Comparison of ENCODE assay signal across 12 cellular contexts in genomic region chr7:70456729-70457128, GRCh38.
A peak's percentile ranks its signal among the peaks of the same experiment; 100 is the strongest.
DNase-seq lines count a peak whose midpoint lies in the region; ATAC-seq and TF ChIP-seq lines count a peak whose summit lies in the region.
"Had no signal": no experiment of that assay in that cellular context is flagged by ENCODE, and none has a peak within 500 bp of the region (broad histone marks: within the 10 kb centered on the region; RNA-seq: fewer than 3 reads in every experiment).

No MANE protein-coding gene starts in this region.

- no peaks in the 10 kb centered on the region for H3K79me2 ChIP-seq in DND-41 (ENCODE audit: insufficient read depth, low read length)

- no peak overlapping the region for H3K4me3 Mint-ChIP-seq in activated CD8-positive, alpha-beta T cell treated with anti-CD3 and anti-CD28 coated beads for 36 hours
- H3K4me3 Mint-ChIP-seq: activated T-helper 1 cell treated with anti-CD3 and anti-CD28 coated beads, Interleukin-12 subunit alpha, Interleukin-12 subunit beta, Interleukin-2, Interleukin-4 antibody, amounts not matched to agents 30 ng/mL and 10 ng/mL and 1 ng/mL, durations not matched to agents 14 hours and 24 hours and 36 hours had no signal

- CTCF ChIA-PET in activated CD8-positive, alpha-beta T cell treated with anti-CD3 and anti-CD28 coated beads for 36 hours (lab: Charles Lee), result no interaction called here

- TF ChIP-seq POLR2A in sigmoid colon (IDR thresholded peaks at IDR 0.05), result no peak

- intact Hi-C loops in activated CD8-positive, alpha-beta T cell treated with anti-CD3 and anti-CD28 coated beads for 36 hours (cut with micrococcal nuclease), result no loop called here
- intact Hi-C loops in left colon (cut with DNase I, micrococcal nuclease), result no loop called here
- intact Hi-C loops in sigmoid colon (cut with DNase I), result no loop called here

- H3K9ac ChIP-seq in DND-41 (ENCODE audit: low read depth, low read length), result no peak overlapping the region

- H2AFZ ChIP-seq in DND-41 (ENCODE audit: low read depth, low read length), result no peak overlapping the region

- H3K4me1 Mint-ChIP-seq in activated CD8-positive, alpha-beta T cell treated with anti-CD3 and anti-CD28 coated beads for 36 hours (ENCODE audit: low read depth), result peaks cover 21% of the 10 kb centered on the region

- ATAC-seq in DND-41 (ENCODE audit: insufficient read depth, low read depth), result peak; percentile 64
- ATAC-seq in GM19397 (IDR thresholded peaks at IDR 0.05; ENCODE audit: unreplicated experiment), result peak; percentile 74
- peak; percentile 54 for ATAC-seq in HG02885 (IDR thresholded peaks at IDR 0.05; ENCODE audit: poor library complexity, unreplicated experiment)
- no peak for ATAC-seq in activated CD8-positive, alpha-beta T cell treated with anti-CD3 and anti-CD28 coated beads for 36 hours
- no peak for ATAC-seq in left colon
- ATAC-seq: PC-3 had no signal

- H3K9me3 ChIP-seq in DND-41 (ENCODE audit: insufficient read depth, low read length, severe bottlenecking) (no peaks in the 10 kb centered on the region), sigmoid colon (no peaks in the 10 kb centered on the region), HAP-1 (no peaks in the 10 kb centered on the region)

- no peak overlapping the region for H3K27ac Mint-ChIP-seq in activated CD8-positive, alpha-beta T cell treated with anti-CD3 and anti-CD28 coated beads for 36 hours
- H3K27ac Mint-ChIP-seq: activated T-helper 1 cell treated with anti-CD3 and anti-CD28 coated beads, Interleukin-12 subunit alpha, Interleukin-12 subunit beta, Interleukin-2, Interleukin-4 antibody, amounts not matched to agents 30 ng/mL and 10 ng/mL and 1 ng/mL, durations not matched to agents 14 hours and 24 hours and 36 hours had no signal

- no peaks in the 10 kb centered on the region for H3K36me3 Mint-ChIP-seq in activated CD8-positive, alpha-beta T cell treated with anti-CD3 and anti-CD28 coated beads for 36 hours (ENCODE audit: low read depth)

- peak; percentile 31 for DNase-seq in DND-41
- DNase-seq in activated CD8-positive, alpha-beta T cell treated with anti-CD3 and anti-CD28 coated beads for 36 hours, result peak; percentile 4
- DNase-seq in left colon, result no peak
- DNase-seq in retina, result no peak
- DNase-seq in sigmoid colon, result no peak
- no peak for DNase-seq in HAP-1 (ENCODE audit: low spot score in 2 of 2)
- DNase-seq: NCI-H187 treated with DMSO at 0.1 percent for 48 hours; PC-3; stimulated activated CD4-positive, alpha-beta T cell treated with anti-CD3 and anti-CD28 coated beads, Interleukin-12 subunit alpha, Interleukin-12 subunit beta, amount 100 ng/mL, for 4 hours had no signal

- in situ Hi-C loops in HAP-1 (cut with MboI; ENCODE audit: low sequenced_read_pairs), result no loop called here

- no peaks in the 10 kb centered on the region for H3K36me3 ChIP-seq in DND-41 (ENCODE audit: insufficient read depth, low read length)
- H3K36me3 ChIP-seq in sigmoid colon, result no peaks in the 10 kb centered on the region
- no peaks in the 10 kb centered on the region for H3K36me3 ChIP-seq in HAP-1 (replicated peaks)

- 59 to 85% methylated on average over 4 of the region's 4 CpGs for WGBS in sigmoid colon, 2 donors

- H3K9me3 Mint-ChIP-seq in activated CD8-positive, alpha-beta T cell treated with anti-CD3 and anti-CD28 coated beads for 36 hours, result no peaks in the 10 kb centered on the region

- H4K20me1 ChIP-seq in DND-41 (ENCODE audit: insufficient read depth, low read length), result no peaks in the 10 kb centered on the region

- H3K27me3 ChIP-seq in DND-41 (ENCODE audit: insufficient read depth, low read length, poor library complexity), result no peaks in the 10 kb centered on the region
- no peaks in the 10 kb centered on the region for H3K27me3 ChIP-seq in sigmoid colon
- H3K27me3 ChIP-seq in HAP-1 (ENCODE audit: low read depth), result no peaks in the 10 kb centered on the region

- no peak for TF ChIP-seq CTCF in DND-41 (IDR thresholded peaks at IDR 0.05; ENCODE audit: borderline replicate concordance, extremely low read depth, low read length, poor library complexity, severe bottlenecking)
- TF ChIP-seq CTCF in activated CD8-positive, alpha-beta T cell treated with anti-CD3 and anti-CD28 coated beads for 36 hours (IDR thresholded peaks at IDR 0.05), result no peak
- TF ChIP-seq CTCF in sigmoid colon (IDR thresholded peaks at IDR 0.05), result no peak

- no peaks in the 10 kb centered on the region for H3K27me3 Mint-ChIP-seq in activated CD8-positive, alpha-beta T cell treated with anti-CD3 and anti-CD28 coated beads for 36 hours

- H3K27ac ChIP-seq in DND-41 (ENCODE audit: low read length) (no peak overlapping the region), sigmoid colon (no peak overlapping the region)

- H3K4me2 ChIP-seq in DND-41 (ENCODE audit: insufficient read depth, low read length), result no peak overlapping the region

- H3K4me1 ChIP-seq in DND-41 (ENCODE audit: insufficient read depth, low read length) (peaks cover 7% of the 10 kb centered on the region), sigmoid colon (no peaks in the 10 kb centered on the region), HAP-1 (peaks cover 16% of the 10 kb centered on the region)

- TF ChIP-seq EP300 in sigmoid colon (IDR thresholded peaks at IDR 0.05), result no peak

- H3K4me3 ChIP-seq in DND-41 (ENCODE audit: low read depth in 1 of 2, low read length in 2 of 2) (no peak overlapping the region), sigmoid colon (no peak overlapping the region), HAP-1 (no peak overlapping the region)

- POLR2A ChIA-PET in activated CD8-positive, alpha-beta T cell treated with anti-CD3 and anti-CD28 coated beads for 36 hours (lab: Charles Lee), result no interaction called here

Comparison
In these comparisons a context has a peak if more than half of its experiments do, and no peak if none do; other contexts are left out.
1. ATAC-seq: peak in DND-41 (single experiment), GM19397 (single experiment) and HG02885 (single experiment); none in activated CD8-positive, alpha-beta T cell treated with anti-CD3 and anti-CD28 coated beads for 36 hours (single experiment) and left colon (single experiment).
2. DNase-seq: peak in DND-41 (single experiment) and activated CD8-positive, alpha-beta T cell treated with anti-CD3 and anti-CD28 coated beads for 36 hours (single experiment); none in left colon (0 of 2), retina (single experiment), sigmoid colon (single experiment) and HAP-1 (0 of 2).